9 cellular contexts compared by ENCODE assay signal in genomic region chr2:85414422-85414759, GRCh38. TPM values are rescaled to one million over a fixed set of nuclear protein-coding genes. Genes with fewer than 3 reads are reported as not detected.
DNase-seq lines count a peak whose midpoint lies in the region; ATAC-seq, FAIRE-seq and TF ChIP-seq lines count a peak whose summit lies in the region.
"Not testable (repeated sequence)": the region's sequence is repeated elsewhere in the genome, so short reads cannot be mapped to it uniquely, and the experiment has no call there.
"Had no signal": no experiment of that assay in that cellular context is flagged by ENCODE, and none has a peak within 500 bp of the region (broad histone marks: within the 10 kb centered on the region; RNA-seq: fewer than 3 reads in every experiment).

No MANE protein-coding gene starts in this region.

- H2AFZ ChIP-seq in H9 (ENCODE audit: low read length); mesenchymal stem cell (ENCODE audit: low read depth, low read length): not testable (repeated sequence)
- peak overlapping the region; percentile 93 for H2AFZ ChIP-seq in K562 (ENCODE audit: low read depth, low read length)

- FAIRE-seq in K562 (lab: Jason Lieb, UNC), result not testable (repeated sequence)

- H3K27ac Mint-ChIP-seq in H9, progenitor cell of endocrine pancreas: not testable (repeated sequence)

- H4K8ac ChIP-seq in H9 (replicated peaks; ENCODE audit: insufficient read length, low read depth, low read length); mesenchymal stem cell (ENCODE audit: low read length): not testable (repeated sequence)

- not testable (repeated sequence) for TF ChIP-seq CTCF in A673 (conservative IDR thresholded peaks at IDR 0.05; ENCODE audit: low read depth, low read length); H9 (conservative IDR thresholded peaks at IDR 0.05); RWPE2 (IDR thresholded peaks at IDR 0.05; ENCODE audit: poor library complexity, severe bottlenecking); K562 (IDR thresholded peaks at IDR 0.05 in 2 of 3, conservative IDR thresholded peaks at IDR 0.05 in 1 of 3; ENCODE audit: insufficient read depth in 2 of 3, low read depth in 1 of 3, low read length in 3 of 3); esophagus squamous epithelium (IDR thresholded peaks at IDR 0.05); progenitor cell of endocrine pancreas (IDR thresholded peaks at IDR 0.05; ENCODE audit: unreplicated experiment); thoracic aorta (IDR thresholded peaks at IDR 0.05)

- not testable (repeated sequence) for H3K27me3 Mint-ChIP-seq in H9 (ENCODE audit: low read depth); progenitor cell of endocrine pancreas

- intact Hi-C loops in A673 (cut with micrococcal nuclease; ENCODE audit: unreplicated experiment); esophagus squamous epithelium (cut with DNase I): not testable (repeated sequence)
- intact Hi-C loops in K562 (cut with micrococcal nuclease), result loop anchor here (10.0 kb wide), 1 partner anchor 690 kb away; the partner anchor contains the start of genes POLR1A and PTCD3

- not testable (repeated sequence) for H3K9me1 ChIP-seq in K562 (ENCODE audit: control insufficient read depth, insufficient read depth, low read length)

- H3K9me3 Mint-ChIP-seq in H9; progenitor cell of endocrine pancreas (ENCODE audit: low read depth): not testable (repeated sequence)

- H3K18ac ChIP-seq in H9 (ENCODE audit: insufficient read length, low read depth, low read length); mesenchymal stem cell (ENCODE audit: low read depth in 1 of 2, low read length in 2 of 2): not testable (repeated sequence)

- DNase-seq in A673 (ENCODE audit: low spot score); H9; RWPE2 (ENCODE audit: low spot score); K562 (ENCODE audit: extremely low read depth in 1 of 4, low spot score in 3 of 4); esophagus squamous epithelium (lab: John Stamatoyannopoulos, UW); mesenchymal stem cell; progenitor cell of endocrine pancreas (ENCODE audit: low spot score, unreplicated experiment); thoracic aorta (ENCODE audit: low spot score): not testable (repeated sequence)

- H3K56ac ChIP-seq in H9 (ENCODE audit: insufficient read length, low read depth, low read length), result not testable (repeated sequence)

- H3K4me1 Mint-ChIP-seq in H9, result peaks cover 31 to 33% of the 10 kb centered on the region in 2 experiments
- H3K4me1 Mint-ChIP-seq in progenitor cell of endocrine pancreas (ENCODE audit: low read depth), result not testable (repeated sequence)

- H3K23ac ChIP-seq in H9 (ENCODE audit: insufficient read length, low read depth, low read length), result not testable (repeated sequence)
- H3K23ac ChIP-seq in mesenchymal stem cell (ENCODE audit: low read length in 2 of 2), result peak overlapping the region in 1 of 2 experiments; percentile 43

- H3K4me3 ChIP-seq in A673 (ENCODE audit: low read depth, low read length, poor library complexity, severe bottlenecking) (peak overlapping the region; percentile 61), esophagus squamous epithelium (peak overlapping the region in 1 of 4 donors; percentile 71), mesenchymal stem cell (ENCODE audit: insufficient read depth in 1 of 2, low read depth in 1 of 2, low read length in 2 of 2) (peak overlapping the region in 1 of 2 experiments; percentile 88), thoracic aorta (peak overlapping the region; percentile 76)
- not testable (repeated sequence) for H3K4me3 ChIP-seq in RWPE2 (ENCODE audit: severe bottlenecking); K562

- H3K27me3 ChIP-seq in A673 (replicated peaks; ENCODE audit: insufficient read depth, low read depth, low read length, poor library complexity); H9 (ENCODE audit: insufficient read depth, low read length); RWPE2 (ENCODE audit: insufficient read depth, poor library complexity, severe bottlenecking); K562 (ENCODE audit: control insufficient read depth in 2 of 2, insufficient read depth in 2 of 2, low read length in 2 of 2); esophagus squamous epithelium; mesenchymal stem cell (ENCODE audit: control insufficient read depth in 1 of 2, insufficient read depth in 1 of 2, low read length in 2 of 2); thoracic aorta (replicated peaks; ENCODE audit: insufficient read depth): not testable (repeated sequence)

- TF ChIP-seq POLR2A in K562 (conservative IDR thresholded peaks at IDR 0.05); esophagus squamous epithelium (IDR thresholded peaks at IDR 0.05): not testable (repeated sequence)

- H3K9ac ChIP-seq in H9 (ENCODE audit: extremely low read depth, insufficient read length, low read length), result not testable (repeated sequence)
- H3K9ac ChIP-seq in K562 (ENCODE audit: insufficient read depth in 1 of 2, low read depth in 2 of 2, low read length in 2 of 2) (peak overlapping the region; percentile 68 to 84; a peak in 3 of 4 replicates), mesenchymal stem cell (ENCODE audit: low read length) (peak overlapping the region; percentile 91)

- H3K4me1 ChIP-seq in A673 (ENCODE audit: insufficient read depth, low read length, poor library complexity, severe bottlenecking) (peaks cover 44% of the 10 kb centered on the region), H9 (ENCODE audit: insufficient read depth, low read length) (peaks cover 16% of the 10 kb centered on the region), RWPE2 (ENCODE audit: insufficient read depth, poor library complexity, severe bottlenecking) (peaks cover 22% of the 10 kb centered on the region), K562 (replicated peaks in 1 of 2; ENCODE audit: control insufficient read depth in 2 of 2, insufficient read depth in 2 of 2, low read length in 2 of 2) (peaks cover 56 to 69% of the 10 kb centered on the region in 2 experiments), esophagus squamous epithelium (peaks cover 38 to 82% (median 45%) of the 10 kb centered on the region in 3 donors), mesenchymal stem cell (ENCODE audit: control insufficient read depth, insufficient read depth, low read depth, low read length) (peaks cover 36% of the 10 kb centered on the region), thoracic aorta (ENCODE audit: control insufficient read depth in 1 of 2, low read depth in 2 of 2) (peaks cover 7 to 25% of the 10 kb centered on the region in 2 donors)

- CTCF ChIA-PET in A673 (lab: Charles Lee), result interaction anchor here (0.7 to 0.9 kb wide), 3 partner anchors 125 to 223 kb away, joined by 3 to 5 read pairs (median 3); partner anchors contain the start of gene MAT2A
- CTCF ChIA-PET in K562 (lab: Yijun Ruan, JAX; ENCODE audit: low intra/inter-chr PET ratio), result not testable (repeated sequence)

- not testable (repeated sequence) for H4K20me1 ChIP-seq in H9 (ENCODE audit: control insufficient read depth, insufficient read depth, insufficient read length); K562 (replicated peaks; ENCODE audit: control insufficient read depth, insufficient read depth, low read length)

- BruUV-seq in A673 (replicated peaks; lab: Mats Ljungman, UMichigan); K562 (replicated peaks; lab: Mats Ljungman, UMichigan): not testable (repeated sequence)

- not testable (repeated sequence) for H3K36me3 ChIP-seq in A673 (ENCODE audit: insufficient read depth, low read length, poor library complexity, severe bottlenecking); RWPE2 (ENCODE audit: low read depth); K562 (ENCODE audit: control insufficient read depth, insufficient read depth, low read length); esophagus squamous epithelium; mesenchymal stem cell (ENCODE audit: control insufficient read depth in 1 of 2, insufficient read depth in 2 of 2, low read depth in 1 of 2, low read length in 2 of 2); thoracic aorta

- peaks cover 14% of the 10 kb centered on the region for H3K23me2 ChIP-seq in H9 (ENCODE audit: insufficient read length, low read depth, low read length, poor library complexity, severe bottlenecking)

- TF ChIP-seq RAD21 in K562 (CRISPR knock-in tag; conservative IDR thresholded peaks at IDR 0.05 in 1 of 2, IDR thresholded peaks at IDR 0.05 in 1 of 2), result not testable (repeated sequence)

- H2AK5ac ChIP-seq in H9 (ENCODE audit: insufficient read length, low read length); mesenchymal stem cell (ENCODE audit: low read length, severe bottlenecking): not testable (repeated sequence)

- H3K14ac ChIP-seq in H9 (ENCODE audit: insufficient read depth, low read length); mesenchymal stem cell (ENCODE audit: low read length in 2 of 2): not testable (repeated sequence)

- H3K4me2 ChIP-seq in H9 (ENCODE audit: insufficient read depth, insufficient read length, low read length) (peak overlapping the region; percentile 90), K562 (ENCODE audit: insufficient read depth, low read length) (peak overlapping the region; percentile 79; the same call in 1 of the 2 replicates)
- not testable (repeated sequence) for H3K4me2 ChIP-seq in mesenchymal stem cell (ENCODE audit: low read length, poor library complexity, severe bottlenecking)

- not testable (repeated sequence) for H2BK5ac ChIP-seq in H9 (ENCODE audit: insufficient read length, low read length); mesenchymal stem cell (ENCODE audit: low read depth, low read length, poor library complexity, severe bottlenecking)

- not testable (repeated sequence) for H3K9me3 ChIP-seq in A673 (ENCODE audit: low read depth, low read length, poor library complexity, severe bottlenecking); H9 (ENCODE audit: control insufficient read depth, low read depth, low read length); RWPE2 (ENCODE audit: severe bottlenecking); K562 (replicated peaks; ENCODE audit: control insufficient read depth, insufficient read depth, low read depth, low read length); esophagus squamous epithelium; mesenchymal stem cell (ENCODE audit: control insufficient read depth, low read length); thoracic aorta

- H2BK120ac ChIP-seq in H9 (ENCODE audit: low read depth, low read length, poor library complexity, severe bottlenecking); mesenchymal stem cell (ENCODE audit: low read depth, low read length): not testable (repeated sequence)

- not testable (repeated sequence) for H4K5ac ChIP-seq in H9 (ENCODE audit: insufficient read length, low read depth, low read length)

- TF ChIP-seq EP300 in K562 (IDR thresholded peaks at IDR 0.05; ENCODE audit: low read length), result not testable (repeated sequence)

- not testable (repeated sequence) for H3T11ph ChIP-seq in H9 (ENCODE audit: low read length)

- H2BK20ac ChIP-seq in H9 (ENCODE audit: low read depth, low read length, poor library complexity, severe bottlenecking), result not testable (repeated sequence)

- H3K79me1 ChIP-seq in H9 (ENCODE audit: insufficient read depth, low read depth, low read length, poor library complexity, severe bottlenecking), result not testable (repeated sequence)
- peaks cover 12% of the 10 kb centered on the region for H3K79me1 ChIP-seq in mesenchymal stem cell (replicated peaks; ENCODE audit: low read length, poor library complexity, severe bottlenecking)

- WGBS in H9 (ENCODE audit: extremely low coverage, insufficient read length, low lambda C conversion rate), result no CpG with 5 or more reads among the region's 5 CpGs
- 71% methylated on average over 5 of the region's 5 CpGs for WGBS in K562 (ENCODE audit: insufficient coverage, low coverage, missing lambda C conversion rate)
- WGBS in esophagus squamous epithelium, 2 donors, result 57 to 82% methylated on average over 5 of the region's 5 CpGs
- WGBS in mesenchymal stem cell, result 95% methylated on average over 5 of the region's 5 CpGs

- not testable (repeated sequence) for H4K91ac ChIP-seq in H9 (ENCODE audit: insufficient read length, low read depth, low read length); mesenchymal stem cell (ENCODE audit: low read length)

- H2BK12ac ChIP-seq in H9 (ENCODE audit: insufficient read length, low read depth, low read length); mesenchymal stem cell (ENCODE audit: low read length in 2 of 2): not testable (repeated sequence)

- POLR2A ChIA-PET in A673 (lab: Charles Lee; ENCODE audit: low non-redundant PET) (interaction anchor here (0.6 kb wide), 1 partner anchor 146 kb away, joined by 5 read pairs; no protein-coding TSS in a partner anchor), K562 (lab: Yijun Ruan, JAX) (interaction anchor here (0.5 to 63.9 kb wide), 10 partner anchors 9 to 197 kb away, joined by 3 to 1576 read pairs (median 4); partner anchors contain the start of genes C2orf68, GGCX and MAT2A)

- not testable (repeated sequence) for H3K36me3 Mint-ChIP-seq in H9 (ENCODE audit: insufficient read depth in 1 of 3, low read depth in 3 of 3); progenitor cell of endocrine pancreas (ENCODE audit: insufficient read depth)

- not testable (repeated sequence) for ATAC-seq in RWPE2 (ENCODE audit: low read depth); K562; thoracic aorta (ENCODE audit: insufficient number of reproducible peaks, low FRiP score, low read depth)

- H3K79me2 ChIP-seq in H9 (ENCODE audit: insufficient read depth, low read length); K562 (ENCODE audit: control insufficient read depth, insufficient read depth, low read length): not testable (repeated sequence)

- in situ Hi-C loops in K562 (cut with MboI), result not testable (repeated sequence)

- H3K4me3 Mint-ChIP-seq in H9 (peak overlapping the region; percentile 81 to 87; a peak in 4 of 5 replicates), progenitor cell of endocrine pancreas (ENCODE audit: low read depth) (peak overlapping the region; percentile 82)

- H3K27ac ChIP-seq in A673 (ENCODE audit: low read depth, low read length, poor library complexity, severe bottlenecking), result peak overlapping the region; percentile 85
- not testable (repeated sequence) for H3K27ac ChIP-seq in H9 (ENCODE audit: insufficient read length, low read depth, low read length); mesenchymal stem cell (ENCODE audit: low read length, poor library complexity, severe bottlenecking); thoracic aorta
- peak overlapping the region; percentile 80 for H3K27ac ChIP-seq in RWPE2 (ENCODE audit: poor library complexity, severe bottlenecking)
- peak overlapping the region; percentile 68 for H3K27ac ChIP-seq in K562 (ENCODE audit: extremely low read depth, low read depth, low read length)
- peak overlapping the region; percentile 81 to 96 (median 95) for H3K27ac ChIP-seq in esophagus squamous epithelium

- H3K4ac ChIP-seq in H9 (ENCODE audit: low read depth, low read length); mesenchymal stem cell (ENCODE audit: low read depth in 1 of 2, low read length in 2 of 2): not testable (repeated sequence)

- H2BK15ac ChIP-seq in H9 (ENCODE audit: low read depth, low read length), result not testable (repeated sequence)
- H2BK15ac ChIP-seq in mesenchymal stem cell (ENCODE audit: low read depth, poor library complexity, severe bottlenecking), result peak overlapping the region; percentile 9

RNA-seq across cellular contexts. Expression of gene SH2D6, which starts 4.1 kb away (rescaled TPM):
- total RNA-seq in A673 (2021) (0.52 and 1.1 TPM in 2 replicates), H9 (2021) (0.61 TPM in 2 replicates), K562 (2014; rRNA removed) (0.20 TPM in 1 of 2 replicates, not detected in the other), K562 (2014; rRNA removed; fragmentation: Illumina TruSeq; extraction: Trizol) (0.76 TPM in 1 of 2 replicates, not detected in the other), K562 (2015; rRNA removed; fragmentation: Illumina TruSeq; extraction: Trizol) (0.14 TPM in 1 of 2 replicates, not detected in the other), K562 (2021) (0.33 and 0.36 TPM in 2 replicates), esophagus squamous epithelium (under 1 TPM in 1 of 4 donors, not detected in 3; 0.50 TPM), progenitor cell of endocrine pancreas (0.29 and 0.71 TPM in 2 replicates), thoracic aorta (not detected)
- 0.32 and 1.1 TPM in 2 replicates for total RNA-seq in K562 (2011; cell fraction: chromatin; rRNA removed; ENCODE audit: low replicate concordance)
- 1.7 and 1.8 TPM in 2 replicates for total RNA-seq in K562 (2011; cell fraction: nucleolus; rRNA removed)
- total RNA-seq in K562 (2011; cell fraction: nucleoplasm; rRNA removed), result 0.73 TPM in 1 of 2 replicates, not detected in the other
- polyA plus RNA-seq in K562 (2011; rRNA removed) (0.34 and 0.46 TPM in 2 replicates), K562 (2014; fragmentation: Illumina TruSeq; extraction: Trizol) (not detected in 2 replicates), K562 (2014; fragmentation: Nextera tagmentation; extraction: Ambion mirVana) (under 1 TPM; 0.07 to 0.21 TPM), K562 (2014; rRNA removed) (0.41 and 1.2 TPM in 2 replicates)
- 0.76 TPM in 1 of 2 replicates, not detected in the other for polyA plus RNA-seq in K562 (2011; cell fraction: cytosol; rRNA removed)
- polyA plus RNA-seq in K562 (2011; cell fraction: nucleus; rRNA removed), result 1.1 TPM in 2 replicates
- polyA plus RNA-seq in K562 (2012), result 0.55 and 1.0 TPM in 2 replicates
- polyA minus RNA-seq in K562 (2011; rRNA and poly(A)+ RNA removed), result 0.53 TPM in 1 of 2 replicates, not detected in the other
- polyA minus RNA-seq in K562 (2011; cell fraction: cytosol; rRNA and poly(A)+ RNA removed), result not detected in 2 replicates
- 0.33 and 1.1 TPM in 2 replicates for polyA minus RNA-seq in K562 (2011; cell fraction: nucleus; rRNA and poly(A)+ RNA removed)
- not detected for polyA plus RNA-seq in mesenchymal stem cell (2013, experiment 1 of 2)
- polyA plus RNA-seq in mesenchymal stem cell (2013, experiment 2 of 2), result 0.14 TPM
- total RNA-seq: cardiac muscle cell had no signal
- polyA plus RNA-seq: cardiac muscle cell had no signal

RNA-seq across cellular contexts. Expression of gene CAPG, which starts 4.2 kb away (rescaled TPM):
- total RNA-seq in A673 (2021) (152 and 156 TPM in 2 replicates), H9 (2021) (72.8 and 78.8 TPM in 2 replicates), K562 (2014; rRNA removed) (59.5 and 80.5 TPM in 2 replicates), K562 (2014; rRNA removed; fragmentation: Illumina TruSeq; extraction: Trizol) (18.9 and 25.3 TPM in 2 replicates), K562 (2015; rRNA removed; fragmentation: Illumina TruSeq; extraction: Trizol) (82.9 and 85.5 TPM in 2 replicates), K562 (2021) (56.0 and 59.5 TPM in 2 replicates), esophagus squamous epithelium (100 to 1,000 TPM; 185 to 301 (median 221) TPM), progenitor cell of endocrine pancreas (56.1 and 56.5 TPM in 2 replicates), thoracic aorta (10 to 100 TPM; 47.1 to 56.9 TPM)
- 12.5 and 27.5 TPM in 2 replicates for total RNA-seq in K562 (2011; cell fraction: chromatin; rRNA removed; ENCODE audit: low replicate concordance)
- total RNA-seq in K562 (2011; cell fraction: nucleolus; rRNA removed), result 22.3 and 22.9 TPM in 2 replicates
- 12.0 and 16.9 TPM in 2 replicates for total RNA-seq in K562 (2011; cell fraction: nucleoplasm; rRNA removed)
- polyA plus RNA-seq in K562 (2011; rRNA removed) (64.7 and 70.7 TPM in 2 replicates), K562 (2014; fragmentation: Illumina TruSeq; extraction: Trizol) (39.4 and 48.0 TPM in 2 replicates), K562 (2014; fragmentation: Nextera tagmentation; extraction: Ambion mirVana) (10 to 100 TPM; 10.6 to 21.7 TPM), K562 (2014; rRNA removed) (83.4 and 90.4 TPM in 2 replicates)
- polyA plus RNA-seq in K562 (2011; cell fraction: cytosol; rRNA removed), result 65.8 and 109 TPM in 2 replicates
- 41.7 and 43.1 TPM in 2 replicates for polyA plus RNA-seq in K562 (2011; cell fraction: nucleus; rRNA removed)
- polyA plus RNA-seq in K562 (2012), result 96.2 and 154 TPM in 2 replicates
- 14.5 and 26.8 TPM in 2 replicates for polyA minus RNA-seq in K562 (2011; rRNA and poly(A)+ RNA removed)
- 16.9 and 25.1 TPM in 2 replicates for polyA minus RNA-seq in K562 (2011; cell fraction: cytosol; rRNA and poly(A)+ RNA removed)
- polyA minus RNA-seq in K562 (2011; cell fraction: nucleus; rRNA and poly(A)+ RNA removed), result 11.3 and 15.8 TPM in 2 replicates
- 109 TPM for polyA plus RNA-seq in mesenchymal stem cell (2013, experiment 1 of 2)
- polyA plus RNA-seq in mesenchymal stem cell (2013, experiment 2 of 2), result 105 TPM

RNA-seq across cellular contexts. Expression of gene ELMOD3, which starts 59.8 kb away (rescaled TPM):
- total RNA-seq in A673 (2021) (13.0 and 16.4 TPM in 2 replicates), H9 (2021) (7.4 and 7.6 TPM in 2 replicates), K562 (2014; rRNA removed) (6.2 and 9.8 TPM in 2 replicates), K562 (2014; rRNA removed; fragmentation: Illumina TruSeq; extraction: Trizol) (10.5 and 11.6 TPM in 2 replicates), K562 (2015; rRNA removed; fragmentation: Illumina TruSeq; extraction: Trizol) (12.4 and 14.5 TPM in 2 replicates), K562 (2021) (7.8 and 9.2 TPM in 2 replicates), esophagus squamous epithelium (10 to 100 TPM in 3 of 4 donors, 1 to 10 TPM in 1; 8.2 to 16.6 (median 13.7) TPM), progenitor cell of endocrine pancreas (23.3 and 25.6 TPM in 2 replicates), thoracic aorta (10 to 100 TPM; 21.4 to 38.7 TPM)
- total RNA-seq in K562 (2011; cell fraction: chromatin; rRNA removed; ENCODE audit: low replicate concordance), result 51.6 and 62.7 TPM in 2 replicates
- total RNA-seq in K562 (2011; cell fraction: nucleolus; rRNA removed), result 34.3 and 36.0 TPM in 2 replicates
- total RNA-seq in K562 (2011; cell fraction: nucleoplasm; rRNA removed), result 37.3 and 43.5 TPM in 2 replicates
- polyA plus RNA-seq in K562 (2011; rRNA removed) (14.5 and 18.7 TPM in 2 replicates), K562 (2014; fragmentation: Illumina TruSeq; extraction: Trizol) (11.1 and 14.3 TPM in 2 replicates), K562 (2014; fragmentation: Nextera tagmentation; extraction: Ambion mirVana) (1 to 10 TPM; 2.7 to 6.4 TPM), K562 (2014; rRNA removed) (14.5 and 14.6 TPM in 2 replicates)
- polyA plus RNA-seq in K562 (2011; cell fraction: cytosol; rRNA removed), result 11.4 and 12.2 TPM in 2 replicates
- 29.7 and 49.5 TPM in 2 replicates for polyA plus RNA-seq in K562 (2011; cell fraction: nucleus; rRNA removed)
- polyA plus RNA-seq in K562 (2012), result 8.8 and 16.0 TPM in 2 replicates
- 11.0 and 17.1 TPM in 2 replicates for polyA minus RNA-seq in K562 (2011; rRNA and poly(A)+ RNA removed)
- 2.5 and 4.8 TPM in 2 replicates for polyA minus RNA-seq in K562 (2011; cell fraction: cytosol; rRNA and poly(A)+ RNA removed)
- polyA minus RNA-seq in K562 (2011; cell fraction: nucleus; rRNA and poly(A)+ RNA removed), result 11.9 and 12.7 TPM in 2 replicates
- polyA plus RNA-seq in mesenchymal stem cell (2013, experiment 1 of 2), result 7.1 TPM
- 7.6 TPM for polyA plus RNA-seq in mesenchymal stem cell (2013, experiment 2 of 2)
